9 cellular contexts compared by ENCODE assay signal in the genomic region with DNA sequence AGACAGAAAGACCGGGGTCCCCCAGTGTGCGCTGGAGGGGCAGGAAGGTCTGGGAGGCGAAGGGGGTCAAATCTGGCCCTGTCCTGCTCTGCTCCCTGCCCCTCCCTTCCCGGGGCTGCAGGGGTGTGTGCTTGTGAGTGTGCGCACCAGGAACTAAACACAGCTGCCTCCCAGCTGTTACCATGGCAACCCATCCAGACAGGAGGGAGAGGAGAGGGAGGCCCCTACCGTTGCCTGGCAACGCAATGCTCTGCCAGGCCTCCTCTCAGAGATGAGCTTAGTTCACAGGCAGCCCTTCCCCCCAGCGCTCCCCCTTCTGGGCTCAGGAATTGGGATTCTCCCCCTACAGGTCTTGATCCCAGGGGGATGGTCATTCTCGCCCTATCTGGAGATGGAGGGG. TPM values are rescaled to one million over a fixed set of nuclear protein-coding genes. Genes with fewer than 3 reads are reported as not detected.
DNase-seq lines count a peak whose midpoint lies in the region; ATAC-seq and TF ChIP-seq lines count a peak whose summit lies in the region.
"Had no signal": no experiment of that assay in that cellular context is flagged by ENCODE, and none has a peak within 500 bp of the region (broad histone marks: within the 10 kb centered on the region; RNA-seq: fewer than 3 reads in every experiment).

No MANE protein-coding gene starts in this region.

- no peaks in the 10 kb centered on the region for H3K36me3 Mint-ChIP-seq in activated CD4-positive, alpha-beta T cell treated with anti-CD3 and anti-CD28 coated beads, Interleukin-2, amount 10 ng/mL, durations not matched to agents 24 days and 14 days (ENCODE audit: low read depth)

- intact Hi-C loops in activated CD4-positive, alpha-beta T cell treated with anti-CD3 and anti-CD28 coated beads, Interleukin-2, amount 10 ng/mL, durations not matched to agents 24 days and 14 days (cut with micrococcal nuclease) = no loop called here
- intact Hi-C loops in dorsolateral prefrontal cortex (cut with DNase I) = loop anchor here (5.0 to 10.0 kb wide), 3 partner anchors 52 to 365 kb away; partner anchors contain the start of gene SLC12A9 (in 1 of the 2)

- no peaks in the 10 kb centered on the region for H3K9me3 Mint-ChIP-seq in activated CD4-positive, alpha-beta T cell treated with anti-CD3 and anti-CD28 coated beads, Interleukin-2, amount 10 ng/mL, durations not matched to agents 24 days and 14 days

- H3K27ac ChIP-seq in RWPE2 (ENCODE audit: poor library complexity, severe bottlenecking) (no peak overlapping the region), dorsolateral prefrontal cortex (peak overlapping the region in 35 of 59 donors; percentile 0 to 76 (median 56))
- H3K27ac ChIP-seq: psoas muscle had no signal

- peaks cover 12% of the 10 kb centered on the region for H3K27me3 Mint-ChIP-seq in activated CD4-positive, alpha-beta T cell treated with anti-CD3 and anti-CD28 coated beads, Interleukin-2, amount 10 ng/mL, durations not matched to agents 24 days and 14 days

- H3K4me3 ChIP-seq in RWPE2 (ENCODE audit: severe bottlenecking) (no peak overlapping the region), dorsolateral prefrontal cortex (peak overlapping the region in 43 of 59 donors; percentile 7 to 57 (median 29))
- H3K4me3 ChIP-seq: psoas muscle had no signal

- DNase-seq in activated CD4-positive, alpha-beta T cell treated with anti-CD3 and anti-CD28 coated beads, Interleukin-2, amount 10 ng/mL, durations not matched to agents 24 days and 14 days = peak; percentile 82
- no peak for DNase-seq in activated CD4-positive, alpha-beta T cell treated with anti-CD3 and anti-CD28 coated beads for 1 hour
- DNase-seq in NCI-H1105 treated with DMSO at 0.1 percent for 48 hours (lab: John Stamatoyannopoulos, UW) (peak; percentile 98), RWPE2 (ENCODE audit: low spot score) (no peak), dorsolateral prefrontal cortex (peak; percentile 74 to 99 (median 96)), non-pigmented ciliary epithelial cell (ENCODE audit: low read depth) (peak; percentile 81)

- H3K4me1 Mint-ChIP-seq in activated CD4-positive, alpha-beta T cell treated with anti-CD3 and anti-CD28 coated beads, Interleukin-2, amount 10 ng/mL, durations not matched to agents 24 days and 14 days = peaks cover 8% of the 10 kb centered on the region

- TF ChIP-seq CTCF in RWPE2 (IDR thresholded peaks at IDR 0.05; ENCODE audit: poor library complexity, severe bottlenecking) (no peak), dorsolateral prefrontal cortex (IDR thresholded peaks at IDR 0.05 in 54 of 56, conservative IDR thresholded peaks at IDR 0.05 in 2 of 56; ENCODE audit: low read depth in 1 of 56, partially characterized antibody in 56 of 56) (peak in 9 of 56 donors; percentile 10 to 31 (median 17))

- no peaks in the 10 kb centered on the region for H3K9me3 ChIP-seq in RWPE2 (ENCODE audit: severe bottlenecking)
- H3K9me3 ChIP-seq: psoas muscle had no signal

- ATAC-seq in RWPE2 (ENCODE audit: low read depth) (peak; percentile 33; the same call in 1 of the 3 replicates), GM21737 (IDR thresholded peaks at IDR 0.05; ENCODE audit: unreplicated experiment) (no peak), GM19023 (IDR thresholded peaks at IDR 0.05; ENCODE audit: unreplicated experiment) (no peak)
- ATAC-seq: psoas muscle had no signal

- H3K4me3 Mint-ChIP-seq in activated CD4-positive, alpha-beta T cell treated with anti-CD3 and anti-CD28 coated beads, Interleukin-2, amount 10 ng/mL, durations not matched to agents 24 days and 14 days = no peak overlapping the region

- H3K27me3 ChIP-seq in RWPE2 (ENCODE audit: insufficient read depth, poor library complexity, severe bottlenecking) (no peaks in the 10 kb centered on the region), dorsolateral prefrontal cortex (no peaks in the 10 kb centered on the region)

- H3K4me1 ChIP-seq in RWPE2 (ENCODE audit: insufficient read depth, poor library complexity, severe bottlenecking) = no peaks in the 10 kb centered on the region

- no peaks in the 10 kb centered on the region for H3K36me3 ChIP-seq in RWPE2 (ENCODE audit: low read depth)

- H3K27ac Mint-ChIP-seq in activated CD4-positive, alpha-beta T cell treated with anti-CD3 and anti-CD28 coated beads, Interleukin-2, amount 10 ng/mL, durations not matched to agents 24 days and 14 days = no peak overlapping the region

RNA-seq across cellular contexts. Expression of gene NYAP1, which starts 6.1 kb away (rescaled TPM):
- 0.17 and 0.49 TPM in 2 replicates for total RNA-seq in activated CD4-positive, alpha-beta T cell treated with anti-CD3 and anti-CD28 coated beads, Interleukin-2, amount 10 ng/mL, durations not matched to agents 24 days and 14 days
- 10 to 100 TPM; 19.9 to 89.5 (median 61.4) TPM for total RNA-seq in dorsolateral prefrontal cortex

RNA-seq across cellular contexts. Expression of gene TSC22D4, which starts 10.8 kb away (rescaled TPM):
- 113 and 121 TPM in 2 replicates for total RNA-seq in activated CD4-positive, alpha-beta T cell treated with anti-CD3 and anti-CD28 coated beads, Interleukin-2, amount 10 ng/mL, durations not matched to agents 24 days and 14 days
- 100 to 1,000 TPM; 142 to 595 (median 270) TPM for total RNA-seq in dorsolateral prefrontal cortex

RNA-seq across cellular contexts. Expression of gene SPACDR, which starts 25.8 kb away (rescaled TPM):
- total RNA-seq in activated CD4-positive, alpha-beta T cell treated with anti-CD3 and anti-CD28 coated beads, Interleukin-2, amount 10 ng/mL, durations not matched to agents 24 days and 14 days = 2.7 and 2.9 TPM in 2 replicates
- total RNA-seq in dorsolateral prefrontal cortex = 10 to 100 TPM in 34 of 120 experiments, 1 to 10 TPM in 85, not detected in 1; 1.4 to 43.4 (median 7.0) TPM
- total RNA-seq: psoas muscle had no signal

RNA-seq across cellular contexts. Expression of gene AGFG2, which starts 49.2 kb away (rescaled TPM):
- total RNA-seq in activated CD4-positive, alpha-beta T cell treated with anti-CD3 and anti-CD28 coated beads, Interleukin-2, amount 10 ng/mL, durations not matched to agents 24 days and 14 days = 112 and 114 TPM in 2 replicates
- 100 to 1,000 TPM in 1 of 120 experiments, 10 to 100 TPM in 119; 26.9 to 118 (median 44.7) TPM for total RNA-seq in dorsolateral prefrontal cortex

RNA-seq across cellular contexts. Expression of gene PPP1R35, which starts 53.5 kb away (rescaled TPM):
- 52.8 and 59.9 TPM in 2 replicates for total RNA-seq in activated CD4-positive, alpha-beta T cell treated with anti-CD3 and anti-CD28 coated beads, Interleukin-2, amount 10 ng/mL, durations not matched to agents 24 days and 14 days
- total RNA-seq in dorsolateral prefrontal cortex = 10 to 100 TPM in 117 of 120 experiments, 1 to 10 TPM in 3; 6.8 to 26.4 (median 17.4) TPM

Comparison
In these comparisons a context has a peak if more than half of its experiments do, and no peak if none do; other contexts are left out.
1. DNase-seq: peak in activated CD4-positive, alpha-beta T cell treated with anti-CD3 and anti-CD28 coated beads, Interleukin-2, amount 10 ng/mL, durations not matched to agents 24 days and 14 days (single experiment), NCI-H1105 treated with DMSO at 0.1 percent for 48 hours (single experiment), dorsolateral prefrontal cortex (10 of 10) and non-pigmented ciliary epithelial cell (single experiment); none in activated CD4-positive, alpha-beta T cell treated with anti-CD3 and anti-CD28 coated beads for 1 hour (single experiment) and RWPE2 (single experiment).
2. RNA of gene NYAP1, which starts 6.1 kb away (total RNA-seq): 19.9 to 89.5 TPM in dorsolateral prefrontal cortex; 0.17 to 0.49 TPM in activated CD4-positive, alpha-beta T cell treated with anti-CD3 and anti-CD28 coated beads, Interleukin-2, amount 10 ng/mL, durations not matched to agents 24 days and 14 days; every median in the first group is over 10 times any median in the second.